Comparison of ENCODE assay signal across 16 cellular contexts in genomic region chr5:26847041-26847736, GRCh38.
DNase-seq lines count a peak whose midpoint lies in the region; ATAC-seq, FAIRE-seq and TF ChIP-seq lines count a peak whose summit lies in the region.
"Had no signal": no experiment of that assay in that cellular context is flagged by ENCODE, and none has a peak within 500 bp of the region (broad histone marks: within the 10 kb centered on the region; RNA-seq: fewer than 3 reads in every experiment).

No MANE protein-coding gene starts in this region.

- peak overlapping the region; percentile 51 for H3K4me2 ChIP-seq in HepG2 (ENCODE audit: low read depth, low read length)

- POLR2A ChIA-PET in HepG2 (lab: Yijun Ruan, JAX), result no interaction called here

- TF ChIP-seq RAD21 in HepG2 (CRISPR knock-in tag; IDR thresholded peaks at IDR 0.05), result no peak

- TF ChIP-seq POLR2A in HepG2 (IDR thresholded peaks at IDR 0.05; ENCODE audit: insufficient read depth in 1 of 2, low read depth in 2 of 2, low read length in 2 of 2) (no peak), right lobe of liver (IDR thresholded peaks at IDR 0.05) (no peak)

- no peaks in the 10 kb centered on the region for H3K27me3 ChIP-seq in HepG2 (ENCODE audit: control insufficient read depth in 1 of 2, insufficient read depth in 2 of 2, low read length in 2 of 2)
- no peaks in the 10 kb centered on the region for H3K27me3 ChIP-seq in right lobe of liver
- no peaks in the 10 kb centered on the region for H3K27me3 ChIP-seq in adipocyte (replicated peaks; ENCODE audit: control insufficient read depth, insufficient read depth, low read length)
- H3K27me3 ChIP-seq: left lung, thyroid gland had no signal

- CTCF ChIA-PET in HepG2 (lab: Yijun Ruan, JAX; ENCODE audit: low intra/inter-chr PET ratio, low total read pairs), result no interaction called here

- 0 out of 2 replicates have a peak, but pooled peaks have one; percentile 6 for TF ChIP-seq CTCF in HepG2 (CRISPR knock-in tag; IDR thresholded peaks at IDR 0.05)
- TF ChIP-seq CTCF in right lobe of liver (IDR thresholded peaks at IDR 0.05), result no peak

- H3K36me3 ChIP-seq in HepG2 (replicated peaks in 1 of 2; ENCODE audit: control insufficient read depth in 1 of 2, insufficient read depth in 2 of 2, low read length in 2 of 2) (no peaks in the 10 kb centered on the region), right lobe of liver (no peaks in the 10 kb centered on the region), adipocyte (ENCODE audit: control insufficient read depth, insufficient read depth, low read length, severe bottlenecking) (no peaks in the 10 kb centered on the region)
- H3K36me3 ChIP-seq: left lung, thyroid gland had no signal

- intact Hi-C loops in HepG2 (cut with micrococcal nuclease; ENCODE audit: unreplicated experiment), result no loop called here
- intact Hi-C loops in right lobe of liver (cut with DNase I), result no loop called here

- no TSS peak for BruUV-seq in HepG2 (replicated peaks; lab: Mats Ljungman, UMichigan)

- DNase-seq in HepG2 (ENCODE audit: low spot score), result peak; percentile 31
- no peak for DNase-seq in right lobe of liver
- DNase-seq in NCI-H748 (lab: John Stamatoyannopoulos, UW; ENCODE audit: unreplicated experiment), result peak; percentile 97
- DNase-seq in adipocyte (ENCODE audit: low read depth), result peak; percentile 21
- no peak for DNase-seq in NCI-H1436 treated with DMSO at 0.1 percent for 48 hours (lab: John Stamatoyannopoulos, UW)
- DNase-seq: IMR-90; naive thymus-derived CD8-positive, alpha-beta T cell; NCI-H1417 treated with DMSO at 0.1 percent for 48 hours; T-helper 17 cell; thyroid gland had no signal

- H3K4me3 ChIP-seq in HepG2 (replicated peaks in 1 of 3; ENCODE audit: insufficient read depth in 1 of 3, low read depth in 2 of 3, low read length in 3 of 3) (no peak overlapping the region), right lobe of liver (no peak overlapping the region), adipocyte (ENCODE audit: low read length) (no peak overlapping the region)
- H3K4me3 ChIP-seq: left lung, thyroid gland had no signal

- no peak for FAIRE-seq in HepG2 (lab: Jason Lieb, UNC)
- FAIRE-seq: colon had no signal

- H3K9ac ChIP-seq in HepG2 (ENCODE audit: insufficient read depth, low read depth, low read length) (no peak overlapping the region), adipocyte (ENCODE audit: low read length) (no peak overlapping the region)

- H3K79me2 ChIP-seq in HepG2 (ENCODE audit: insufficient read depth, low read length), result no peaks in the 10 kb centered on the region

- 9% methylated on average over 13 of the region's 14 CpGs for WGBS in HepG2 (ENCODE audit: low lambda C conversion rate)
- 67% methylated on average over 12 of the region's 14 CpGs for WGBS in right lobe of liver (ENCODE audit: insufficient coverage, low coverage, low lambda C conversion rate, missing lambda C conversion rate)

- H3K4me1 ChIP-seq in HepG2 (ENCODE audit: insufficient read depth, low read length) (peaks cover 8% of the 10 kb centered on the region; the same call in 1 of the 2 replicates), right lobe of liver (no peaks in the 10 kb centered on the region), adipocyte (ENCODE audit: control insufficient read depth, insufficient read depth, low read length) (no peaks in the 10 kb centered on the region)
- H3K4me1 ChIP-seq: left lung, thyroid gland had no signal

- no peaks in the 10 kb centered on the region for H4K20me1 ChIP-seq in HepG2 (ENCODE audit: insufficient read depth, low read length)

- ATAC-seq in HepG2 (peak; percentile 79), right lobe of liver (no peak), HG03565 (IDR thresholded peaks at IDR 0.05; ENCODE audit: unreplicated experiment) (no peak), HG03439 (IDR thresholded peaks at IDR 0.05; ENCODE audit: unreplicated experiment) (no peak), HG02840 (IDR thresholded peaks at IDR 0.05; ENCODE audit: low FRiP score, unreplicated experiment) (no peak)
- ATAC-seq: esophagus mucosa; left lung; naive thymus-derived CD8-positive, alpha-beta T cell; T-helper 17 cell had no signal

- in situ Hi-C loops in HepG2 (cut with HindIII; ENCODE audit: extremely low pct_ligation_motif_present, low pct_unique_long_range_greater_than_20kb), result no loop called here

- H3K27ac ChIP-seq in HepG2 (ENCODE audit: extremely low read length, insufficient read depth, low read length), result no peak overlapping the region
- H3K27ac ChIP-seq in right lobe of liver, result no peak overlapping the region
- H3K27ac ChIP-seq: left lung, thyroid gland had no signal

- H2AFZ ChIP-seq in HepG2 (ENCODE audit: low read length), result no peak overlapping the region

- TF ChIP-seq EP300 in HepG2 (IDR thresholded peaks at IDR 0.05; ENCODE audit: low read depth in 2 of 2, low read length in 2 of 2), result no peak
- no peak for TF ChIP-seq EP300 in HepG2 (CRISPR knock-in tag; IDR thresholded peaks at IDR 0.05; ENCODE audit: borderline replicate concordance)

- H3K9me3 ChIP-seq in HepG2 (ENCODE audit: low read length) (no peaks in the 10 kb centered on the region), right lobe of liver (no peaks in the 10 kb centered on the region), adipocyte (ENCODE audit: control insufficient read depth, low read length) (no peaks in the 10 kb centered on the region)
- H3K9me3 ChIP-seq: thyroid gland had no signal

TF ChIP-seq in HepG2, 621 proteins besides CTCF, POLR2A, EP300 and RAD21:
- TF ChIP-seq PLRG1 (conservative IDR thresholded peaks at IDR 0.05) (no peak), NR2F6 (IDR thresholded peaks at IDR 0.05) (no peak), NR2F6 (CRISPR knock-in tag; IDR thresholded peaks at IDR 0.05) (0 out of 2 replicates have a peak, but pooled peaks have one; percentile 11), SOX5 (CRISPR knock-in tag; IDR thresholded peaks at IDR 0.05; ENCODE audit: borderline replicate concordance) (peak; percentile 59; the same call in 1 of the 2 replicates), SOX6 (IDR thresholded peaks at IDR 0.05) (no peak), SOX6 (CRISPR knock-in tag; IDR thresholded peaks at IDR 0.05) (peak; percentile 53), SMAD1 (CRISPR knock-in tag; IDR thresholded peaks at IDR 0.05; ENCODE audit: borderline replicate concordance, low read depth) (no peak), ATF6 (CRISPR knock-in tag; conservative IDR thresholded peaks at IDR 0.05) (no peak), NR2C2 (CRISPR knock-in tag; IDR thresholded peaks at IDR 0.05; ENCODE audit: borderline replicate concordance) (peak; percentile 64; the same call in 1 of the 2 replicates), GABPB1 (CRISPR knock-in tag; IDR thresholded peaks at IDR 0.05) (peak; percentile 34; the same call in 1 of the 2 replicates), POLR2AphosphoS5 (IDR thresholded peaks at IDR 0.05; ENCODE audit: low read depth, low read length) (no peak), SOX13 (IDR thresholded peaks at IDR 0.05) (no peak), SOX13 (CRISPR knock-in tag; conservative IDR thresholded peaks at IDR 0.05 in 1 of 2, IDR thresholded peaks at IDR 0.05 in 1 of 2) (peak in 1 of 2 experiments; percentile 69; a peak in 2 of 4 replicates), BATF2 (CRISPR knock-in tag; IDR thresholded peaks at IDR 0.05) (no peak), GABPA (IDR thresholded peaks at IDR 0.05; ENCODE audit: low read depth, low read length) (no peak), GABPA (CRISPR knock-in tag; IDR thresholded peaks at IDR 0.05; ENCODE audit: low read depth) (peak; percentile 61), ZNF615 (CRISPR knock-in tag; IDR thresholded peaks at IDR 0.05; ENCODE audit: borderline replicate concordance) (no peak)

Comparison
In these comparisons a context has a peak if more than half of its experiments do, and no peak if none do; other contexts are left out.
1. DNase-seq: peak in HepG2 (single experiment), NCI-H748 (single experiment) and adipocyte (single experiment); none in right lobe of liver (0 of 3) and NCI-H1436 treated with DMSO at 0.1 percent for 48 hours (single experiment).